In genomic region chr22:36335621-36336020, GRCh38 we compare ENCODE assay signal across 8 cellular contexts. TPM values are rescaled to one million over a fixed set of nuclear protein-coding genes. Genes with fewer than 3 reads are reported as not detected.
DNase-seq lines count a peak whose midpoint lies in the region; ATAC-seq and TF ChIP-seq lines count a peak whose summit lies in the region.

No MANE protein-coding gene starts in this region.

- CTCF ChIA-PET in Calu3 (lab: Charles Lee) = interaction anchor here (1.0 kb wide), 1 partner anchor 15 kb away, joined by 3 read pairs; no protein-coding TSS in a partner anchor
- CTCF ChIA-PET in T-cell (lab: Charles Lee) = interaction anchor here in 1 of 2 donors (0.6 to 1.0 kb wide), 3 partner anchors 34 to 864 kb away, joined by 3 read pairs; no protein-coding TSS in a partner anchor

- H3K9me3 ChIP-seq in esophagus muscularis mucosa (no peaks in the 10 kb centered on the region), Karpas-422 (ENCODE audit: low read length) (no peaks in the 10 kb centered on the region)

- no peak overlapping the region for H3K4me3 Mint-ChIP-seq in Calu3 (ENCODE audit: low read depth, unreplicated experiment)
- H3K4me3 Mint-ChIP-seq in T-cell = peak overlapping the region; percentile 79 to 89 (median 82)

- no peak overlapping the region for H2AFZ ChIP-seq in Karpas-422 (ENCODE audit: low read length)

- intact Hi-C loops in Calu3 (cut with micrococcal nuclease; ENCODE audit: unreplicated experiment) (no loop called here), esophagus muscularis mucosa (cut with DNase I) (no loop called here)

- TF ChIP-seq EP300 in esophagus muscularis mucosa (IDR thresholded peaks at IDR 0.05) = no peak

- POLR2A ChIA-PET in T-cell (lab: Charles Lee) = interaction anchor here in 1 of 2 donors (1.1 kb wide), 1 partner anchor 10 kb away, joined by 3 read pairs; no protein-coding TSS in a partner anchor

- peaks cover 100% of the 10 kb centered on the region in 4 donors for H3K4me1 ChIP-seq in esophagus muscularis mucosa
- peaks cover 94% of the 10 kb centered on the region for H3K4me1 ChIP-seq in rectal smooth muscle tissue (ENCODE audit: control insufficient read depth, insufficient read depth, low read length)
- H3K4me1 ChIP-seq in Karpas-422 (ENCODE audit: low read length) = peaks cover 93% of the 10 kb centered on the region

- TF ChIP-seq CTCF in Calu3 (IDR thresholded peaks at IDR 0.05; ENCODE audit: unreplicated experiment) = no peak
- TF ChIP-seq CTCF in esophagus muscularis mucosa (IDR thresholded peaks at IDR 0.05) = no peak

- no peak for TF ChIP-seq POLR2A in esophagus muscularis mucosa (IDR thresholded peaks at IDR 0.05; ENCODE audit: low read depth)
- no peak for TF ChIP-seq POLR2A in erythroblast (IDR thresholded peaks at IDR 0.05; ENCODE audit: low read length)

- BruUV-seq in Calu3 (replicated peaks; lab: Mats Ljungman, UMichigan) = no TSS peak

- H3K9ac ChIP-seq in rectal smooth muscle tissue (ENCODE audit: low read length) (no peak overlapping the region), Karpas-422 (ENCODE audit: low read length) (no peak overlapping the region)

- no peak for DNase-seq in Calu3
- DNase-seq in T-cell = peak in 4 of 34 experiments; percentile 27 to 38 (median 34)
- DNase-seq in esophagus muscularis mucosa (ENCODE audit: extremely low spot score) = no peak
- DNase-seq in Karpas-422 = no peak
- no peak for DNase-seq in erythroblast (lab: John Stamatoyannopoulos, UW)
- no peak for DNase-seq in stimulated activated CD4-positive, alpha-beta T cell treated with anti-CD3 and anti-CD28 coated beads, Interleukin-1b, Interleukin-23, amount 100 ng/mL, for 48 hours

- H3K27ac Mint-ChIP-seq in Calu3 (ENCODE audit: unreplicated experiment) = peak overlapping the region; percentile 75
- H3K27ac Mint-ChIP-seq in T-cell = peak overlapping the region; percentile 98 to 100

- H3K27ac ChIP-seq in esophagus muscularis mucosa (replicated peaks in 1 of 4) = peak overlapping the region; percentile 95 to 100 (median 98)
- peak overlapping the region; percentile 99 for H3K27ac ChIP-seq in rectal smooth muscle tissue (ENCODE audit: low read depth, low read length)
- no peak overlapping the region for H3K27ac ChIP-seq in Karpas-422 (ENCODE audit: low read length)

- no peak overlapping the region for H3K4me2 ChIP-seq in Karpas-422 (ENCODE audit: low read depth, low read length, poor library complexity, severe bottlenecking)

- no peaks in the 10 kb centered on the region for H3K27me3 Mint-ChIP-seq in Calu3 (ENCODE audit: unreplicated experiment)
- no peaks in the 10 kb centered on the region for H3K27me3 Mint-ChIP-seq in T-cell

- ATAC-seq in T-cell (replicated peaks in 1 of 4) = no peak
- ATAC-seq in HG03342 (IDR thresholded peaks at IDR 0.05; ENCODE audit: unreplicated experiment) = no peak

- peaks cover 15 to 76% (median 61%) of the 10 kb centered on the region in 4 donors for H3K36me3 ChIP-seq in esophagus muscularis mucosa
- H3K36me3 ChIP-seq in rectal smooth muscle tissue (ENCODE audit: control insufficient read depth, insufficient read depth, low read length) = peaks cover 44% of the 10 kb centered on the region
- peaks cover 33% of the 10 kb centered on the region for H3K36me3 ChIP-seq in Karpas-422 (ENCODE audit: insufficient read depth, low read length)

- H3K36me3 Mint-ChIP-seq in Calu3 (ENCODE audit: insufficient read depth, unreplicated experiment) (peaks cover 91% of the 10 kb centered on the region), T-cell (peaks cover 52% of the 10 kb centered on the region)

- H3K4me1 Mint-ChIP-seq in Calu3 (ENCODE audit: low read depth, unreplicated experiment) (peaks cover 77% of the 10 kb centered on the region), T-cell (peaks cover 97 to 98% (median 97%) of the 10 kb centered on the region in 3 donors)

- H3K9me3 Mint-ChIP-seq in Calu3 (ENCODE audit: low read depth, unreplicated experiment) (no peaks in the 10 kb centered on the region), T-cell (no peaks in the 10 kb centered on the region)

- 48% methylated on average over 9 of the region's 9 CpGs for WGBS in esophagus muscularis mucosa

- no peak overlapping the region for H3K4me3 ChIP-seq in esophagus muscularis mucosa
- no peak overlapping the region for H3K4me3 ChIP-seq in rectal smooth muscle tissue (ENCODE audit: low read length)
- H3K4me3 ChIP-seq in Karpas-422 (ENCODE audit: low read length) = no peak overlapping the region

- no peaks in the 10 kb centered on the region for H3K9me2 ChIP-seq in Karpas-422 (replicated peaks; ENCODE audit: insufficient read depth, low read length)

- H3K27me3 ChIP-seq in esophagus muscularis mucosa (no peaks in the 10 kb centered on the region), rectal smooth muscle tissue (ENCODE audit: control insufficient read depth, insufficient read depth, low read length) (no peaks in the 10 kb centered on the region), Karpas-422 (ENCODE audit: low read length) (no peaks in the 10 kb centered on the region)

- H3K79me2 ChIP-seq in Karpas-422 (ENCODE audit: low read length) = peaks cover 89% of the 10 kb centered on the region

- 0 out of 2 replicates have a peak, but pooled peaks cover 8% of the 10 kb centered on the region for H4K20me1 ChIP-seq in Karpas-422 (ENCODE audit: insufficient read depth, low read depth, low read length)

RNA-seq across cellular contexts. Expression of gene MYH9, which starts 52.1 kb away (rescaled TPM):
- total RNA-seq in Calu3 (2022) (526 and 606 TPM in 2 replicates), T-cell (1,000 to 10,000 TPM in 2 of 5 donors, 100 to 1,000 TPM in 3; 816 to 1,109 (median 896) TPM), esophagus muscularis mucosa (100 to 1,000 TPM; 241 to 387 (median 358) TPM)
- 57.5 and 95.1 TPM in 2 replicates for total RNA-seq in Karpas-422 (2014; rRNA removed; shearing (Covaris generic); ENCODE audit: low replicate concordance)
